In genomic region chr16:11066231-11066870, GRCh38 we compare ENCODE assay signal across 17 cellular contexts.
DNase-seq lines count a peak whose midpoint lies in the region; ATAC-seq and TF ChIP-seq lines count a peak whose summit lies in the region.
"Had no signal": no experiment of that assay in that cellular context is flagged by ENCODE, and none has a peak within 500 bp of the region (broad histone marks: within the 10 kb centered on the region; RNA-seq: fewer than 3 reads in every experiment).

No MANE protein-coding gene starts in this region.

- no peak for TF ChIP-seq CTCF in GM13977 (IDR thresholded peaks at IDR 0.05; ENCODE audit: extremely low read depth, insufficient read depth, missing control alignments)

- peak overlapping the region; percentile 62 for H3K27ac Mint-ChIP-seq in activated naive CD8-positive, alpha-beta T cell treated with anti-CD3 and anti-CD28 coated beads, Interleukin-2, amount 10 ng/mL, durations not matched to agents 7 days and 5 days
- no peak overlapping the region for H3K27ac Mint-ChIP-seq in activated naive CD8-positive, alpha-beta T cell treated with anti-CD3 and anti-CD28 coated beads, Interleukin-2, amount 50 U/mL, for 24 hours
- peak overlapping the region; percentile 73 for H3K27ac Mint-ChIP-seq in activated T-helper 2 cell treated with anti-CD3 and anti-CD28 coated beads, Interferon-gamma antibody, Interleukin-2, Interleukin-4, amounts not matched to agents 10 μg/mL and 5 μg/mL and 100 μg/mL, durations not matched to agents 14 hours and 24 hours and 36 hours
- H3K27ac Mint-ChIP-seq in stimulated activated memory B cell treated with anti-CD40 and anti-IgM and Interleukin-4, amounts not matched to agents 10 μg/mL and 1 μg/mL and 100 μg/mL, for 72 hours = peak overlapping the region; percentile 49
- no peak overlapping the region for H3K27ac Mint-ChIP-seq in stimulated activated naive B cell treated with anti-CD40 and anti-IgM and Interleukin-4, amounts not matched to agents 10 μg/mL and 1 μg/mL and 100 μg/mL, for 72 hours

- no peak overlapping the region for H3K4me3 Mint-ChIP-seq in activated naive CD8-positive, alpha-beta T cell treated with anti-CD3 and anti-CD28 coated beads, Interleukin-2, amount 10 ng/mL, durations not matched to agents 7 days and 5 days
- no peak overlapping the region for H3K4me3 Mint-ChIP-seq in activated naive CD8-positive, alpha-beta T cell treated with anti-CD3 and anti-CD28 coated beads, Interleukin-2, amount 50 U/mL, for 24 hours
- H3K4me3 Mint-ChIP-seq in activated T-helper 2 cell treated with anti-CD3 and anti-CD28 coated beads, Interferon-gamma antibody, Interleukin-2, Interleukin-4, amounts not matched to agents 10 μg/mL and 5 μg/mL and 100 μg/mL, durations not matched to agents 14 hours and 24 hours and 36 hours (ENCODE audit: low read depth) = no peak overlapping the region
- no peak overlapping the region for H3K4me3 Mint-ChIP-seq in stimulated activated memory B cell treated with anti-CD40 and anti-IgM and Interleukin-4, amounts not matched to agents 10 μg/mL and 1 μg/mL and 100 μg/mL, for 72 hours
- H3K4me3 Mint-ChIP-seq in stimulated activated naive B cell treated with anti-CD40 and anti-IgM and Interleukin-4, amounts not matched to agents 10 μg/mL and 1 μg/mL and 100 μg/mL, for 72 hours = no peak overlapping the region
- H3K4me3 Mint-ChIP-seq: central memory CD8-positive, alpha-beta T cell had no signal

- H3K36me3 Mint-ChIP-seq in activated naive CD8-positive, alpha-beta T cell treated with anti-CD3 and anti-CD28 coated beads, Interleukin-2, amount 10 ng/mL, durations not matched to agents 7 days and 5 days = peaks cover 64% of the 10 kb centered on the region
- peaks cover 28% of the 10 kb centered on the region for H3K36me3 Mint-ChIP-seq in activated naive CD8-positive, alpha-beta T cell treated with anti-CD3 and anti-CD28 coated beads, Interleukin-2, amount 50 U/mL, for 24 hours (ENCODE audit: low read depth)
- H3K36me3 Mint-ChIP-seq in activated T-helper 2 cell treated with anti-CD3 and anti-CD28 coated beads, Interferon-gamma antibody, Interleukin-2, Interleukin-4, amounts not matched to agents 10 μg/mL and 5 μg/mL and 100 μg/mL, durations not matched to agents 14 hours and 24 hours and 36 hours (ENCODE audit: low read depth) = peaks cover 69% of the 10 kb centered on the region
- peaks cover 66% of the 10 kb centered on the region for H3K36me3 Mint-ChIP-seq in stimulated activated memory B cell treated with anti-CD40 and anti-IgM and Interleukin-4, amounts not matched to agents 10 μg/mL and 1 μg/mL and 100 μg/mL, for 72 hours
- H3K36me3 Mint-ChIP-seq in stimulated activated naive B cell treated with anti-CD40 and anti-IgM and Interleukin-4, amounts not matched to agents 10 μg/mL and 1 μg/mL and 100 μg/mL, for 72 hours = peaks cover 54 to 68% of the 10 kb centered on the region in 2 donors

- peaks cover 51% of the 10 kb centered on the region for H3K4me1 Mint-ChIP-seq in activated naive CD8-positive, alpha-beta T cell treated with anti-CD3 and anti-CD28 coated beads, Interleukin-2, amount 10 ng/mL, durations not matched to agents 7 days and 5 days
- peaks cover 18% of the 10 kb centered on the region for H3K4me1 Mint-ChIP-seq in activated naive CD8-positive, alpha-beta T cell treated with anti-CD3 and anti-CD28 coated beads, Interleukin-2, amount 50 U/mL, for 24 hours
- H3K4me1 Mint-ChIP-seq in activated T-helper 2 cell treated with anti-CD3 and anti-CD28 coated beads, Interferon-gamma antibody, Interleukin-2, Interleukin-4, amounts not matched to agents 10 μg/mL and 5 μg/mL and 100 μg/mL, durations not matched to agents 14 hours and 24 hours and 36 hours (ENCODE audit: low read depth) = peaks cover 62% of the 10 kb centered on the region
- H3K4me1 Mint-ChIP-seq in stimulated activated memory B cell treated with anti-CD40 and anti-IgM and Interleukin-4, amounts not matched to agents 10 μg/mL and 1 μg/mL and 100 μg/mL, for 72 hours = no peaks in the 10 kb centered on the region
- H3K4me1 Mint-ChIP-seq in stimulated activated naive B cell treated with anti-CD40 and anti-IgM and Interleukin-4, amounts not matched to agents 10 μg/mL and 1 μg/mL and 100 μg/mL, for 72 hours = peaks cover 13 to 31% of the 10 kb centered on the region in 2 donors
- H3K4me1 Mint-ChIP-seq: central memory CD8-positive, alpha-beta T cell had no signal

- H3K27me3 Mint-ChIP-seq in activated naive CD8-positive, alpha-beta T cell treated with anti-CD3 and anti-CD28 coated beads, Interleukin-2, amount 10 ng/mL, durations not matched to agents 7 days and 5 days = no peaks in the 10 kb centered on the region
- H3K27me3 Mint-ChIP-seq in activated naive CD8-positive, alpha-beta T cell treated with anti-CD3 and anti-CD28 coated beads, Interleukin-2, amount 50 U/mL, for 24 hours = no peaks in the 10 kb centered on the region
- no peaks in the 10 kb centered on the region for H3K27me3 Mint-ChIP-seq in activated T-helper 2 cell treated with anti-CD3 and anti-CD28 coated beads, Interferon-gamma antibody, Interleukin-2, Interleukin-4, amounts not matched to agents 10 μg/mL and 5 μg/mL and 100 μg/mL, durations not matched to agents 14 hours and 24 hours and 36 hours (ENCODE audit: low read depth)
- H3K27me3 Mint-ChIP-seq in stimulated activated memory B cell treated with anti-CD40 and anti-IgM and Interleukin-4, amounts not matched to agents 10 μg/mL and 1 μg/mL and 100 μg/mL, for 72 hours = no peaks in the 10 kb centered on the region
- no peaks in the 10 kb centered on the region for H3K27me3 Mint-ChIP-seq in stimulated activated naive B cell treated with anti-CD40 and anti-IgM and Interleukin-4, amounts not matched to agents 10 μg/mL and 1 μg/mL and 100 μg/mL, for 72 hours
- H3K27me3 Mint-ChIP-seq: central memory CD8-positive, alpha-beta T cell had no signal

- in situ Hi-C loops in GM13977 (cut with MboI; ENCODE audit: low pct_unique_long_range_greater_than_20kb, low sequenced_read_pairs, unreplicated experiment) = no loop called here

- intact Hi-C loops in activated T-helper 2 cell treated with anti-CD3 and anti-CD28 coated beads, Interferon-gamma antibody, Interleukin-2, Interleukin-4, amounts not matched to agents 10 μg/mL and 5 μg/mL and 100 μg/mL, durations not matched to agents 14 hours and 24 hours and 36 hours (cut with micrococcal nuclease) = no loop called here

- DNase-seq in activated naive CD8-positive, alpha-beta T cell treated with anti-CD3 and anti-CD28 coated beads, Interleukin-2, amount 10 ng/mL, durations not matched to agents 7 days and 5 days = no peak
- DNase-seq in activated naive CD8-positive, alpha-beta T cell treated with anti-CD3 and anti-CD28 coated beads, Interleukin-2, amount 50 U/mL, for 24 hours = no peak
- peak; percentile 82 for DNase-seq in NOMO-1 treated with DMSO at 0.1 percent for 48 hours (lab: John Stamatoyannopoulos, UW; ENCODE audit: unreplicated experiment)
- no peak for DNase-seq in activated T-helper 2 cell treated with anti-CD3 and anti-CD28 coated beads, Interferon-gamma antibody, Interleukin-2, Interleukin-4, amounts not matched to agents 10 μg/mL and 5 μg/mL and 100 μg/mL, durations not matched to agents 14 hours and 24 hours and 36 hours (ENCODE audit: low spot score)
- no peak for DNase-seq in GM13977 (ENCODE audit: low spot score)
- DNase-seq in iPS-NIHi11 (ENCODE audit: low spot score) = no peak
- no peak for DNase-seq in stimulated activated naive B cell treated with anti-CD40 and anti-IgM and Interleukin-4, amounts not matched to agents 10 μg/mL and 1 μg/mL and 100 μg/mL, for 72 hours
- DNase-seq: anterior cingulate cortex; effector memory CD4-positive, alpha-beta T cell; EL; NCI-H1105 treated with DMSO at 0.1 percent for 48 hours; NCI-H69; uterus had no signal

- H3K9me3 Mint-ChIP-seq in activated naive CD8-positive, alpha-beta T cell treated with anti-CD3 and anti-CD28 coated beads, Interleukin-2, amount 10 ng/mL, durations not matched to agents 7 days and 5 days = no peaks in the 10 kb centered on the region
- H3K9me3 Mint-ChIP-seq in activated naive CD8-positive, alpha-beta T cell treated with anti-CD3 and anti-CD28 coated beads, Interleukin-2, amount 50 U/mL, for 24 hours = no peaks in the 10 kb centered on the region
- no peaks in the 10 kb centered on the region for H3K9me3 Mint-ChIP-seq in activated T-helper 2 cell treated with anti-CD3 and anti-CD28 coated beads, Interferon-gamma antibody, Interleukin-2, Interleukin-4, amounts not matched to agents 10 μg/mL and 5 μg/mL and 100 μg/mL, durations not matched to agents 14 hours and 24 hours and 36 hours
- H3K9me3 Mint-ChIP-seq in stimulated activated memory B cell treated with anti-CD40 and anti-IgM and Interleukin-4, amounts not matched to agents 10 μg/mL and 1 μg/mL and 100 μg/mL, for 72 hours = no peaks in the 10 kb centered on the region
- no peaks in the 10 kb centered on the region for H3K9me3 Mint-ChIP-seq in stimulated activated naive B cell treated with anti-CD40 and anti-IgM and Interleukin-4, amounts not matched to agents 10 μg/mL and 1 μg/mL and 100 μg/mL, for 72 hours
- H3K9me3 Mint-ChIP-seq: central memory CD8-positive, alpha-beta T cell had no signal

- POLR2A ChIA-PET in activated naive CD8-positive, alpha-beta T cell treated with anti-CD3 and anti-CD28 coated beads, Interleukin-2, amount 10 ng/mL, durations not matched to agents 7 days and 5 days (lab: Charles Lee) = interaction anchor here (1.0 kb wide), 1 partner anchor 12 kb away, joined by 4 read pairs; no protein-coding TSS in a partner anchor

- ATAC-seq in activated naive CD8-positive, alpha-beta T cell treated with anti-CD3 and anti-CD28 coated beads, Interleukin-2, amount 10 ng/mL, durations not matched to agents 7 days and 5 days (ENCODE audit: low read depth) = no peak
- ATAC-seq in activated naive CD8-positive, alpha-beta T cell treated with anti-CD3 and anti-CD28 coated beads, Interleukin-2, amount 50 U/mL, for 24 hours = no peak
- no peak for ATAC-seq in stimulated activated memory B cell treated with anti-CD40 and anti-IgM and Interleukin-4, amounts not matched to agents 10 μg/mL and 1 μg/mL and 100 μg/mL, for 72 hours
- ATAC-seq in stimulated activated naive B cell treated with anti-CD40 and anti-IgM and Interleukin-4, amounts not matched to agents 10 μg/mL and 1 μg/mL and 100 μg/mL, for 72 hours (replicated peaks) = no peak
- ATAC-seq: Panc1, sciatic nerve had no signal

Comparison
In these comparisons a context has a peak if more than half of its experiments do, and no peak if none do; other contexts are left out.
1. H3K27ac Mint-ChIP-seq: peak in activated naive CD8-positive, alpha-beta T cell treated with anti-CD3 and anti-CD28 coated beads, Interleukin-2, amount 10 ng/mL, durations not matched to agents 7 days and 5 days (single experiment), activated T-helper 2 cell treated with anti-CD3 and anti-CD28 coated beads, Interferon-gamma antibody, Interleukin-2, Interleukin-4, amounts not matched to agents 10 μg/mL and 5 μg/mL and 100 μg/mL, durations not matched to agents 14 hours and 24 hours and 36 hours (single experiment) and stimulated activated memory B cell treated with anti-CD40 and anti-IgM and Interleukin-4, amounts not matched to agents 10 μg/mL and 1 μg/mL and 100 μg/mL, for 72 hours (single experiment); none in activated naive CD8-positive, alpha-beta T cell treated with anti-CD3 and anti-CD28 coated beads, Interleukin-2, amount 50 U/mL, for 24 hours (single experiment) and stimulated activated naive B cell treated with anti-CD40 and anti-IgM and Interleukin-4, amounts not matched to agents 10 μg/mL and 1 μg/mL and 100 μg/mL, for 72 hours (single experiment).